ENCODE assay signal across 3 cellular contexts in genomic region chr1:92307980-92308379, GRCh38.
A peak's percentile ranks its signal among the peaks of the same experiment; 100 is the strongest.
TF ChIP-seq lines count a peak whose summit lies in the region.

No MANE protein-coding gene starts in this region.

TF ChIP-seq in HepG2, 621 proteins besides CTCF, POLR2A, EP300 and RAD21:
- TF ChIP-seq MYPOP (CRISPR knock-in tag; IDR thresholded peaks at IDR 0.05) (no peak), MAFF (IDR thresholded peaks at IDR 0.05; ENCODE audit: low read depth, low read length) (peak; percentile 34; the same call in 1 of the 2 replicates), HIC2 (CRISPR knock-in tag; IDR thresholded peaks at IDR 0.05; ENCODE audit: low read depth) (no peak), ZNF773 (CRISPR knock-in tag; IDR thresholded peaks at IDR 0.05; ENCODE audit: borderline replicate concordance) (no peak), MAFK (conservative IDR thresholded peaks at IDR 0.05 in 1 of 2, IDR thresholded peaks at IDR 0.05 in 1 of 2; ENCODE audit: low read length in 2 of 2) (peak; percentile 56 to 62; a peak in 3 of 4 replicates)

TF ChIP-seq in IMR-90, 13 proteins besides CTCF, POLR2A, EP300 and RAD21:
- TF ChIP-seq MAFK (IDR thresholded peaks at IDR 0.05; ENCODE audit: low read depth, low read length): 0 out of 2 replicates have a peak, but pooled peaks have one; percentile 3
- no peak for TF ChIP-seq CEBPB (IDR thresholded peaks at IDR 0.05; ENCODE audit: low read depth, low read length)

TF ChIP-seq in WTC11, 78 proteins besides CTCF, POLR2A, EP300 and RAD21:
- TF ChIP-seq RORB (CRISPR knock-in tag; IDR thresholded peaks at IDR 0.05) (no peak), IRF2 (CRISPR knock-in tag; IDR thresholded peaks at IDR 0.05; ENCODE audit: borderline replicate concordance, low read depth) (no peak), OVOL2 (CRISPR knock-in tag; IDR thresholded peaks at IDR 0.05; ENCODE audit: borderline replicate concordance) (no peak), MAX (CRISPR knock-in tag; IDR thresholded peaks at IDR 0.05) (no peak), PRRX2 (CRISPR knock-in tag; IDR thresholded peaks at IDR 0.05) (no peak), NFATC4 (CRISPR knock-in tag; IDR thresholded peaks at IDR 0.05) (no peak), ZNF512 (CRISPR knock-in tag; IDR thresholded peaks at IDR 0.05; ENCODE audit: borderline replicate concordance) (no peak), TCF7 (CRISPR knock-in tag; IDR thresholded peaks at IDR 0.05; ENCODE audit: low read depth) (no peak), SMAD3 (CRISPR knock-in tag; IDR thresholded peaks at IDR 0.05; ENCODE audit: borderline replicate concordance) (no peak), ZNF263 (CRISPR knock-in tag; IDR thresholded peaks at IDR 0.05; ENCODE audit: low read depth) (no peak), ZNF281 (CRISPR knock-in tag; IDR thresholded peaks at IDR 0.05) (no peak), FOXJ3 (CRISPR knock-in tag; IDR thresholded peaks at IDR 0.05; ENCODE audit: borderline replicate concordance) (no peak), SOX15 (CRISPR knock-in tag; IDR thresholded peaks at IDR 0.05) (no peak), ZBTB43 (CRISPR knock-in tag; IDR thresholded peaks at IDR 0.05) (no peak), ZNF219 (CRISPR knock-in tag; IDR thresholded peaks at IDR 0.05; ENCODE audit: borderline replicate concordance) (no peak)
